1 cellular context compared by ENCODE assay signal in genomic region chr2:179614121-179614520, GRCh38.
TF ChIP-seq lines count a peak whose summit lies in the region.

No MANE protein-coding gene starts in this region.

TF ChIP-seq in GM23338, 12 proteins besides CTCF, POLR2A, EP300 and RAD21 (continued from another document):
- no peak for TF ChIP-seq ZNF331 (CRISPR knock-in tag; IDR thresholded peaks at IDR 0.05; ENCODE audit: low read depth)
- no peak for TF ChIP-seq EZH2phosphoT487 (IDR thresholded peaks at IDR 0.05; ENCODE audit: unreplicated experiment)
- no peak for TF ChIP-seq POLR2AphosphoS5 (IDR thresholded peaks at IDR 0.05; ENCODE audit: low read depth)
- no peak for TF ChIP-seq EZH2 (IDR thresholded peaks at IDR 0.05; ENCODE audit: low read depth, unreplicated experiment)
- no peak for TF ChIP-seq CREB1 (CRISPR knock-in tag; IDR thresholded peaks at IDR 0.05; ENCODE audit: low read depth)
